ENCODE assay signal across 19 cellular contexts in the genomic region with DNA sequence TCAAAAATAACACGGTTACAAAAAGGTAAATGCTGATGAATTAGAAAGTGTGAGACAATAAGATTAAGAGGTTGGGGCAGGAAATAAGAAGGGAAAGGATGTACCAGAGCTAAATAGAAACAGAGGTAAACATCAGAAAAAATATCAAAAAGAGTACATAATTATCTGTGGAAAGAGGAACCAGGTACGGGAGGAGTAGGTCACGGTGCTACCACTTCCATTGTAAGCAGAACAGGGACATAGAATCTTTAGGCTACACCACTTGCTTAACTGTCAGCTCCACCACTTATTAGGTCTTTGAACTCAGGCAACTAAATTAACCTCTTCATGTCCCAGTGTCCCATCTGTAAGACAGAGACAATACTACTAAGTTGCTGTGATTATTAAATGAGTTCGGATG.
A peak's percentile ranks its signal among the peaks of the same experiment; 100 is the strongest.
DNase-seq lines count a peak whose midpoint lies in the region; ATAC-seq, FAIRE-seq and TF ChIP-seq lines count a peak whose summit lies in the region.
"Had no signal": no experiment of that assay in that cellular context is flagged by ENCODE, and none has a peak within 500 bp of the region (broad histone marks: within the 10 kb centered on the region; RNA-seq: fewer than 3 reads in every experiment).

No MANE protein-coding gene starts in this region.

- intact Hi-C loops in GM12878 (cut with micrococcal nuclease; ENCODE audit: unreplicated experiment): no loop called here

- FAIRE-seq in GM12878 (lab: Jason Lieb, UNC): no peak
- no peak for FAIRE-seq in H54 (lab: Jason Lieb, UNC)
- FAIRE-seq: A204.1, D721Med, G401.6, GM19239 had no signal

- in situ Hi-C loops in GM12878 (cut with MboI): no loop called here

- TF ChIP-seq RAD21 in GM12878 (IDR thresholded peaks at IDR 0.05; ENCODE audit: insufficient read depth, low read depth, low read length): no peak

- TF ChIP-seq POLR2A in GM12878 (IDR thresholded peaks at IDR 0.05; ENCODE audit: low read depth, low read length) (no peak), H54 (IDR thresholded peaks at IDR 0.05; ENCODE audit: low read depth, low read length) (no peak)

- DNase-seq in MV-4-11 (lab: John Stamatoyannopoulos, UW) (peak; percentile 5), GM12878 (ENCODE audit: low read depth, low spot score) (no peak), SHP77 (lab: John Stamatoyannopoulos, UW) (no peak), H54 (ENCODE audit: insufficient read length, low spot score) (no peak), NCI-H446 treated with DMSO at 0.1 percent for 48 hours (lab: John Stamatoyannopoulos, UW) (no peak)
- DNase-seq: AML-193; Caco-2; CD4-positive, alpha-beta T cell; GM23248; HCEC 1CT had no signal

- TF ChIP-seq CTCF in GM12878 (IDR thresholded peaks at IDR 0.05 in 2 of 3, conservative IDR thresholded peaks at IDR 0.05 in 1 of 3; ENCODE audit: control insufficient read depth in 2 of 3, extremely low read depth in 1 of 3, insufficient read depth in 1 of 3, low read depth in 3 of 3, low read length in 3 of 3): no peak

- no peaks in the 10 kb centered on the region for H3K9me3 ChIP-seq in GM12878 (replicated peaks; ENCODE audit: control insufficient read depth, insufficient read depth, low read length)
- H3K9me3 ChIP-seq: Caco-2 had no signal

- RAD21 ChIA-PET in GM12878 (lab: Charles Lee; ENCODE audit: unreplicated experiment): no interaction called here

- no TSS peak for BruUV-seq in GM12878 (replicated peaks; lab: Mats Ljungman, UMichigan)

- SMC1A ChIA-PET in GM12878 (lab: Charles Lee; ENCODE audit: uncharacterized antibody, unreplicated experiment): no interaction called here

- H2AFZ ChIP-seq in GM12878 (ENCODE audit: control insufficient read depth, low read depth, low read length): no peak overlapping the region
- H2AFZ ChIP-seq: GM23248 had no signal

- H3K9ac ChIP-seq in GM12878 (ENCODE audit: control insufficient read depth, insufficient read depth, low read length): no peak overlapping the region
- H3K9ac ChIP-seq: GM23248 had no signal

- H3K27me3 ChIP-seq in GM12878 (replicated peaks in 1 of 2; ENCODE audit: control insufficient read depth in 2 of 2, insufficient read depth in 2 of 2, low read length in 1 of 2): no peaks in the 10 kb centered on the region; a peak in 1 of 4 replicates

- H3K79me2 ChIP-seq in GM12878 (ENCODE audit: control insufficient read depth, insufficient read depth, low read length): no peaks in the 10 kb centered on the region

- 15% methylated on average over 4 of the region's 4 CpGs for WGBS in GM12878 (ENCODE audit: insufficient coverage, insufficient replicate concordance, low lambda C conversion rate, missing lambda C conversion rate)

- H3K4me2 ChIP-seq in GM12878 (ENCODE audit: control insufficient read depth, insufficient read depth): no peak overlapping the region

- no peak overlapping the region for H3K4me3 ChIP-seq in GM12878
- H3K4me3 ChIP-seq: GM23248 had no signal

- H3K27ac ChIP-seq in GM12878 (ENCODE audit: control insufficient read depth, insufficient read depth): no peak overlapping the region
- H3K27ac ChIP-seq: C4-2B, GM23248, HL-60 had no signal

- POLR2A ChIA-PET in GM12878 (lab: Charles Lee): no interaction called here

- H4K20me1 ChIP-seq in GM12878 (ENCODE audit: control insufficient read depth, insufficient read depth): no peaks in the 10 kb centered on the region

- H3K4me1 ChIP-seq in GM12878 (ENCODE audit: control insufficient read depth, insufficient read depth, low read length): no peaks in the 10 kb centered on the region
- H3K4me1 ChIP-seq: Caco-2 had no signal

- CTCF ChIA-PET in GM12878 (lab: Yijun Ruan, JAX): no interaction called here

- no peak for TF ChIP-seq EP300 in GM12878 (IDR thresholded peaks at IDR 0.05; ENCODE audit: borderline replicate concordance in 1 of 2, control insufficient read depth in 1 of 2, low read depth in 2 of 2, low read length in 2 of 2)

- ATAC-seq in GM18868 (IDR thresholded peaks at IDR 0.05; ENCODE audit: unreplicated experiment) (peak; percentile 59), HG02885 (IDR thresholded peaks at IDR 0.05; ENCODE audit: poor library complexity, unreplicated experiment) (peak; percentile 55), GM12878 (peak; percentile 57), HG02798 (IDR thresholded peaks at IDR 0.05; ENCODE audit: poor library complexity, unreplicated experiment) (no peak)

- H3K36me3 ChIP-seq in GM12878 (ENCODE audit: control insufficient read depth in 2 of 2, insufficient read depth in 2 of 2, low read length in 1 of 2): no peaks in the 10 kb centered on the region

TF ChIP-seq in GM12878, 131 proteins besides CTCF, POLR2A, EP300 and RAD21:
- TF ChIP-seq SPI1 (IDR thresholded peaks at IDR 0.05; ENCODE audit: borderline replicate concordance, insufficient read depth, low read depth, low read length): peak; percentile 36; the same call in 1 of the 2 replicates
- no peak for TF ChIP-seq SRF (IDR thresholded peaks at IDR 0.05; ENCODE audit: low read depth in 2 of 2, low read length in 2 of 2)
